In the genomic region with DNA sequence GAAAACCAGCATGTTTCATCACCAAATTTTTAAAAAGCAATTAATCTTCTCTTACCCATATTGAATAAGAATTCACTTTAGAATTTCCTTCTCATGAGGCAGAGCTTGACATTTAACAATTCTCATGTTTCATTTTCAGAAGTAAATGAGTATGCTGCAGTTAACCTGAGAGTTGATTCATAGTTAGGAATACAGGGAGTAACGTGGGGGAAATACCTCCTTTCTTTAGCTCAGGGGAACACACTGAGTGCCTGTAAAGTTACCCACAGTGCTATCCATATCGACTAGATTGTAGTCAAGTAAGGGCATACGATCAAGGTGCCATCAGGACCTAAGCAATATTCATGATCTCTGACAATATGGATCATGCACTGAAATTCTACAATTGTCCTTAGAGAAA, we compare ENCODE assay signal across 16 cellular contexts.
"Had no signal": no experiment of that assay in that cellular context is flagged by ENCODE, and none has a peak within 500 bp of the region (broad histone marks: within the 10 kb centered on the region; RNA-seq: fewer than 3 reads in every experiment).

No MANE protein-coding gene starts in this region.

- H3K27ac Mint-ChIP-seq: activated naive CD8-positive, alpha-beta T cell; progenitor cell of endocrine pancreas had no signal

- H3K4me1 Mint-ChIP-seq: neural crest cell had no signal

- DNase-seq: activated CD4-positive, alpha-beta T cell treated with anti-CD3 and anti-CD28 coated beads for 1 hour; activated CD4-positive, alpha-beta T cell treated with anti-CD3 and anti-CD28 coated beads, Interleukin-2, amount 50 U/mL, for 48 hours; activated gamma-delta T cell; activated T-cell treated with anti-CD3 and anti-CD28 coated beads, Interleukin-2, amount 50 U/mL, for 48 hours; body of pancreas; dorsolateral prefrontal cortex; left ventricle myocardium superior; stimulated activated CD4-positive, alpha-beta T cell treated with anti-CD3 and anti-CD28 coated beads, Interleukin-12 subunit alpha, Interleukin-12 subunit beta, amount 100 ng/mL, for 4 hours; stimulated activated CD4-positive, alpha-beta T cell treated with anti-CD3 and anti-CD28 coated beads, Interleukin-1b, Interleukin-23, amount 100 ng/mL, for 48 hours; stimulated activated CD8-positive, alpha-beta memory T cell treated with anti-CD3 and anti-CD28 coated beads, Interleukin-4, amount 100 ng/mL, for 48 hours; stomach; trophoblast cell; WERI-Rb-1 had no signal

- ATAC-seq: body of pancreas, left ventricle myocardium superior had no signal

- H3K4me3 Mint-ChIP-seq: activated naive CD8-positive, alpha-beta T cell; neural crest cell had no signal

- H3K36me3 Mint-ChIP-seq: activated naive CD8-positive, alpha-beta T cell had no signal

- H3K27me3 Mint-ChIP-seq: activated naive CD8-positive, alpha-beta T cell; progenitor cell of endocrine pancreas had no signal
